15 cellular contexts compared by ENCODE assay signal in the genomic region with DNA sequence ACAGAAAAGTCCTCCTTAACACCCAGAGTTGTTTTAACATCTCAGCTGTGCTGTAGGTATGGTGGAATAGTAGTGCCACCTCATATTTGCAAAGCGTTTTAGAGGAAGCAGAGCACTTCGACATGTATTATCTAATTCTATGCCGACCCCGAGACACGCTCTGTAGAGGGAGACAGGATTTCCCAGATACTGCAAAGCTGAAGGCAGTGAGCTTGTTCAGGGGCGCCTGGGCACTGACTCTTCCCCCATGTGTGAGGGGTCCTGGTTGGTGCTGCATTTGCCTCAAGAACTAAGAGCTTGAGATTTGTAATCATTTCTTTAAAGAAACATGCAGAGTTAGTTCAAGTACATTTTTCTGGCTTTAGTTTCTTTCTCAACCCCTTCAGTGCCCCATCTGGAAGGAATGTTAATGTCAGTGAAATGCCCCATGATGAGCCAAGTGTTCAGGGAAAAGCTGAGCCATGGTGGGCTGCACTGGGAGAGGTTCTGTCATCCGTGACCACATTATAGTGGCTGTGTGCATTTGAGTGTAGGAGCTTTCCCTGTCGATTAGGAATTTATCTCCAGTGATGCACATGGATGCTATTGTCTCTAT.
DNase-seq lines count a peak whose midpoint lies in the region; TF ChIP-seq lines count a peak whose summit lies in the region.
"Had no signal": no experiment of that assay in that cellular context is flagged by ENCODE, and none has a peak within 500 bp of the region (broad histone marks: within the 10 kb centered on the region; RNA-seq: fewer than 3 reads in every experiment).

No MANE protein-coding gene starts in this region.

- DNase-seq in GM23248: peak; percentile 35
- no peak for DNase-seq in SK-N-SH
- peak; percentile 29 for DNase-seq in fibroblast of the aortic adventitia (ENCODE audit: low read depth)
- no peak for DNase-seq in progenitor cell of endocrine pancreas (ENCODE audit: low spot score, unreplicated experiment)
- DNase-seq in central memory CD4-positive, alpha-beta T cell: no peak
- DNase-seq in NCI-H2227 treated with DMSO at 0.1 percent for 48 hours (lab: John Stamatoyannopoulos, UW): no peak
- no peak for DNase-seq in SKM-1 (lab: John Stamatoyannopoulos, UW; ENCODE audit: unreplicated experiment)
- no peak for DNase-seq in NCI-H1436 treated with DMSO at 0.1 percent for 48 hours (lab: John Stamatoyannopoulos, UW)
- DNase-seq: activated CD4-positive, alpha-beta T cell treated with anti-CD3 and anti-CD28 coated beads for 4 hours; activated naive CD4-positive, alpha-beta T cell; MM.1S; naive thymus-derived CD4-positive, alpha-beta T cell had no signal

- no peak overlapping the region for H3K4me3 Mint-ChIP-seq in progenitor cell of endocrine pancreas (ENCODE audit: low read depth)
- H3K4me3 Mint-ChIP-seq: naive thymus-derived CD4-positive, alpha-beta T cell had no signal

- CTCF ChIA-PET in SK-N-SH (lab: Yijun Ruan, JAX): interaction anchor here (0.9 to 2.3 kb wide), 2 partner anchors 29 to 184 kb away, joined by 3 to 11 read pairs; no protein-coding TSS in a partner anchor

- H3K4me1 ChIP-seq in GM23248 (ENCODE audit: insufficient read depth): no peaks in the 10 kb centered on the region
- H3K4me1 ChIP-seq in SK-N-SH (ENCODE audit: control insufficient read depth in 1 of 2, insufficient read depth in 2 of 2, low read depth in 1 of 2, low read length in 1 of 2): no peaks in the 10 kb centered on the region

- TF ChIP-seq EP300 in SK-N-SH (IDR thresholded peaks at IDR 0.05; ENCODE audit: borderline replicate concordance in 1 of 2, low read depth in 1 of 2, low read length in 1 of 2): no peak

- H3K27me3 ChIP-seq in GM23248 (replicated peaks; ENCODE audit: insufficient read depth) (peaks cover 10% of the 10 kb centered on the region), SK-N-SH (ENCODE audit: insufficient read depth) (peaks cover 4% of the 10 kb centered on the region)

- H3K9ac ChIP-seq in GM23248 (no peak overlapping the region), SK-N-SH (no peak overlapping the region)

- H2AFZ ChIP-seq in GM23248 (no peak overlapping the region), SK-N-SH (ENCODE audit: low read depth) (peak overlapping the region; percentile 48; the same call in 1 of the 2 replicates)

- H3K27me3 Mint-ChIP-seq in progenitor cell of endocrine pancreas: peaks cover 63% of the 10 kb centered on the region

- no peaks in the 10 kb centered on the region for H3K9me3 ChIP-seq in GM23248 (ENCODE audit: low read depth)
- H3K9me3 ChIP-seq in SK-N-SH: no peaks in the 10 kb centered on the region

- H3K36me3 ChIP-seq in GM23248 (ENCODE audit: low read depth) (no peaks in the 10 kb centered on the region), SK-N-SH (replicated peaks in 1 of 2; ENCODE audit: control insufficient read depth in 1 of 2, insufficient read depth in 2 of 2, low read length in 1 of 2) (no peaks in the 10 kb centered on the region)

- in situ Hi-C loops in GM23248 (cut with MboI): no loop called here

- TF ChIP-seq CTCF in SK-N-SH (IDR thresholded peaks at IDR 0.05) (peak; percentile 62), fibroblast of the aortic adventitia (IDR thresholded peaks at IDR 0.05; ENCODE audit: insufficient read depth, low read length) (peak; percentile 27), progenitor cell of endocrine pancreas (IDR thresholded peaks at IDR 0.05; ENCODE audit: unreplicated experiment) (peak; percentile 30)

- H3K4me3 ChIP-seq in GM23248: no peak overlapping the region
- peak overlapping the region; percentile 30 to 46; a peak in 2 of 4 replicates for H3K4me3 ChIP-seq in SK-N-SH (ENCODE audit: low read depth in 2 of 2, low read length in 1 of 2)
- no peak overlapping the region for H3K4me3 ChIP-seq in fibroblast of the aortic adventitia (ENCODE audit: low read depth, low read length)
- H3K4me3 ChIP-seq: GM12878, SK-N-MC, skin epidermis had no signal

- POLR2A ChIA-PET in SK-N-SH (lab: Yijun Ruan, JAX): interaction anchor here (0.6 kb wide), 1 partner anchor 13 kb away, joined by 3 read pairs; no protein-coding TSS in a partner anchor

- H4K20me1 ChIP-seq in GM23248 (ENCODE audit: insufficient read depth) (no peaks in the 10 kb centered on the region), SK-N-SH (ENCODE audit: insufficient read depth) (no peaks in the 10 kb centered on the region)

- H3K4me2 ChIP-seq in GM23248 (ENCODE audit: unreplicated experiment) (no peak overlapping the region), SK-N-SH (peak overlapping the region; percentile 73)

- H3K27ac Mint-ChIP-seq in progenitor cell of endocrine pancreas: no peak overlapping the region
- H3K27ac Mint-ChIP-seq: naive thymus-derived CD4-positive, alpha-beta T cell had no signal

- peaks cover 2% of the 10 kb centered on the region for H3K36me3 Mint-ChIP-seq in progenitor cell of endocrine pancreas (ENCODE audit: insufficient read depth)
- H3K36me3 Mint-ChIP-seq: naive thymus-derived CD4-positive, alpha-beta T cell had no signal

- no peaks in the 10 kb centered on the region for H3F3A ChIP-seq in GM23248 (ENCODE audit: insufficient read depth)
- H3F3A ChIP-seq in SK-N-SH (replicated peaks; ENCODE audit: insufficient read depth): no peaks in the 10 kb centered on the region

- H3K9me2 ChIP-seq in GM23248 (ENCODE audit: insufficient read depth) (no peaks in the 10 kb centered on the region), SK-N-SH (no peaks in the 10 kb centered on the region)

- 61 to 63% methylated on average over 8 of the region's 8 CpGs for WGBS in GM23248 (ENCODE audit: low coverage in 1 of 2, low lambda C conversion rate in 2 of 2, missing lambda C conversion rate in 2 of 2), 2 experiments
- WGBS in SK-N-SH (ENCODE audit: low lambda C conversion rate): 22% methylated on average over 8 of the region's 8 CpGs

- H3K4me1 Mint-ChIP-seq in progenitor cell of endocrine pancreas (ENCODE audit: low read depth): no peaks in the 10 kb centered on the region
- H3K4me1 Mint-ChIP-seq: naive thymus-derived CD4-positive, alpha-beta T cell had no signal

- H3K27ac ChIP-seq in GM23248 (no peak overlapping the region), SK-N-SH (ENCODE audit: low read depth in 2 of 2, low read length in 1 of 2) (no peak overlapping the region)
- H3K27ac ChIP-seq: SK-N-MC, skin epidermis had no signal

- TF ChIP-seq RAD21 in SK-N-SH (IDR thresholded peaks at IDR 0.05; ENCODE audit: low read length): no peak

- peaks cover 4% of the 10 kb centered on the region for H3K9me3 Mint-ChIP-seq in progenitor cell of endocrine pancreas (ENCODE audit: low read depth)

- H3K79me2 ChIP-seq in GM23248 (ENCODE audit: insufficient read depth) (no peaks in the 10 kb centered on the region), SK-N-SH (ENCODE audit: insufficient read depth) (no peaks in the 10 kb centered on the region)

TF ChIP-seq in SK-N-SH, 30 proteins besides CTCF, POLR2A, EP300 and RAD21:
- TF ChIP-seq, protein P1, sequence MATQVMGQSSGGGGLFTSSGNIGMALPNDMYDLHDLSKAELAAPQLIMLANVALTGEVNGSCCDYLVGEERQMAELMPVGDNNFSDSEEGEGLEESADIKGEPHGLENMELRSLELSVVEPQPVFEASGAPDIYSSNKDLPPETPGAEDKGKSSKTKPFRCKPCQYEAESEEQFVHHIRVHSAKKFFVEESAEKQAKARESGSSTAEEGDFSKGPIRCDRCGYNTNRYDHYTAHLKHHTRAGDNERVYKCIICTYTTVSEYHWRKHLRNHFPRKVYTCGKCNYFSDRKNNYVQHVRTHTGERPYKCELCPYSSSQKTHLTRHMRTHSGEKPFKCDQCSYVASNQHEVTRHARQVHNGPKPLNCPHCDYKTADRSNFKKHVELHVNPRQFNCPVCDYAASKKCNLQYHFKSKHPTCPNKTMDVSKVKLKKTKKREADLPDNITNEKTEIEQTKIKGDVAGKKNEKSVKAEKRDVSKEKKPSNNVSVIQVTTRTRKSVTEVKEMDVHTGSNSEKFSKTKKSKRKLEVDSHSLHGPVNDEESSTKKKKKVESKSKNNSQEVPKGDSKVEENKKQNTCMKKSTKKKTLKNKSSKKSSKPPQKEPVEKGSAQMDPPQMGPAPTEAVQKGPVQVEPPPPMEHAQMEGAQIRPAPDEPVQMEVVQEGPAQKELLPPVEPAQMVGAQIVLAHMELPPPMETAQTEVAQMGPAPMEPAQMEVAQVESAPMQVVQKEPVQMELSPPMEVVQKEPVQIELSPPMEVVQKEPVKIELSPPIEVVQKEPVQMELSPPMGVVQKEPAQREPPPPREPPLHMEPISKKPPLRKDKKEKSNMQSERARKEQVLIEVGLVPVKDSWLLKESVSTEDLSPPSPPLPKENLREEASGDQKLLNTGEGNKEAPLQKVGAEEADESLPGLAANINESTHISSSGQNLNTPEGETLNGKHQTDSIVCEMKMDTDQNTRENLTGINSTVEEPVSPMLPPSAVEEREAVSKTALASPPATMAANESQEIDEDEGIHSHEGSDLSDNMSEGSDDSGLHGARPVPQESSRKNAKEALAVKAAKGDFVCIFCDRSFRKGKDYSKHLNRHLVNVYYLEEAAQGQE (IDR thresholded peaks at IDR 0.05; ENCODE audit: low read depth, low read length): no peak
- no peak for TF ChIP-seq TAF1 (IDR thresholded peaks at IDR 0.05; ENCODE audit: borderline replicate concordance, low read depth, low read length)

Comparison
In these comparisons a context has a peak if more than half of its experiments do, and no peak if none do; other contexts are left out.
1. DNase-seq: peak in GM23248 (single experiment) and fibroblast of the aortic adventitia (single experiment); none in SK-N-SH (single experiment), progenitor cell of endocrine pancreas (single experiment), central memory CD4-positive, alpha-beta T cell (single experiment), NCI-H2227 treated with DMSO at 0.1 percent for 48 hours (single experiment), SKM-1 (single experiment) and NCI-H1436 treated with DMSO at 0.1 percent for 48 hours (single experiment).
2. H3K4me3 ChIP-seq: peak in SK-N-SH (2 of 2); none in GM23248 (single experiment) and fibroblast of the aortic adventitia (single experiment).
3. Peak in every context shown above with its lines, with median percentiles within 50 percentile points of each other: CTCF ChIP-seq.